Comparison of ENCODE assay signal across 17 cellular contexts in the genomic region with DNA sequence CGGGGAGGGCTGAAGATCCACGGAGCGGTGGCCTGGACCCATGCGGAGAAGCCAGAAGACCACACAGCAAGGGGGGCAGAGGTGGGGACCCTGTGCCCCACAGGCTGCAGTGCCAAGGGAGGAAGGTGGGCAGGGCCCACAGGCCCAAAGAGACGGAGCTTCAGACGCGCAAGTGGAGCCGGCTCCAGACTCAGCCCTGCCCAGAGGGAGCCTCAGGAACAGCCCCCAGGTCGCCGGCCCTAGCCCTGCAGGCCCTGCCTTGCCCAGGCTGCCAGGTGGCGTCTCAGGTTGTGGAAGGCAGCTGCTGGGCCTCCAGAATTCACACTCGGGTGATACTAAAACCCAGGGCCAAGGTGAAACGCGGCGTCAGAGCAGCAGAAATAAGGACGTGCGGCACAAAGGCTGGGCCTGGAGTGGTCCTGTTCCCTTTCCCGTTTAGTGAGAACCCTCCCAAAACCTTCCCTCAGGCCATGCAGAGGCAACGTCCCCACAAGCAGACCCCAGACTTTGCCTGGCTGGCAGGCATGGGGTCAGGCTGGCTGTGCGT. TPM values are rescaled to one million over a fixed set of nuclear protein-coding genes. Genes with fewer than 3 reads are reported as not detected.
DNase-seq lines count a peak whose midpoint lies in the region; ATAC-seq, FAIRE-seq and TF ChIP-seq lines count a peak whose summit lies in the region.
"Had no signal": no experiment of that assay in that cellular context is flagged by ENCODE, and none has a peak within 500 bp of the region (broad histone marks: within the 10 kb centered on the region; RNA-seq: fewer than 3 reads in every experiment).

No MANE protein-coding gene starts in this region.

- WGBS in suprapubic skin: 84% methylated on average over 18 of the region's 20 CpGs

- no peaks in the 10 kb centered on the region for H3K9me3 Mint-ChIP-seq in activated naive CD4-positive, alpha-beta T cell treated with anti-CD3 and anti-CD28 coated beads for 36 hours
- H3K9me3 Mint-ChIP-seq in activated CD8-positive, alpha-beta T cell treated with anti-CD3 and anti-CD28 coated beads for 36 hours: peaks cover 3% of the 10 kb centered on the region

- TF ChIP-seq CTCF in activated CD8-positive, alpha-beta T cell treated with anti-CD3 and anti-CD28 coated beads for 36 hours (IDR thresholded peaks at IDR 0.05): no peak
- no peak for TF ChIP-seq CTCF in suprapubic skin (IDR thresholded peaks at IDR 0.05)

- H3K4me3 Mint-ChIP-seq in activated naive CD4-positive, alpha-beta T cell treated with anti-CD3 and anti-CD28 coated beads for 36 hours: no peak overlapping the region
- no peak overlapping the region for H3K4me3 Mint-ChIP-seq in activated CD8-positive, alpha-beta T cell treated with anti-CD3 and anti-CD28 coated beads for 36 hours

- TF ChIP-seq POLR2A in suprapubic skin (IDR thresholded peaks at IDR 0.05): no peak

- no peak for FAIRE-seq in HTR-8/SVneo (lab: Jason Lieb, UNC)
- FAIRE-seq: GM12878 had no signal

- peaks cover 19% of the 10 kb centered on the region for H3K36me3 Mint-ChIP-seq in activated naive CD4-positive, alpha-beta T cell treated with anti-CD3 and anti-CD28 coated beads for 36 hours (ENCODE audit: low read depth)
- H3K36me3 Mint-ChIP-seq in activated CD8-positive, alpha-beta T cell treated with anti-CD3 and anti-CD28 coated beads for 36 hours (ENCODE audit: low read depth): peaks cover 50% of the 10 kb centered on the region

- peaks cover 27% of the 10 kb centered on the region for H3K4me1 Mint-ChIP-seq in activated naive CD4-positive, alpha-beta T cell treated with anti-CD3 and anti-CD28 coated beads for 36 hours (ENCODE audit: low read depth)
- peaks cover 34% of the 10 kb centered on the region for H3K4me1 Mint-ChIP-seq in activated CD8-positive, alpha-beta T cell treated with anti-CD3 and anti-CD28 coated beads for 36 hours (ENCODE audit: low read depth)

- H3K27me3 Mint-ChIP-seq in activated naive CD4-positive, alpha-beta T cell treated with anti-CD3 and anti-CD28 coated beads for 36 hours (ENCODE audit: low read depth): no peaks in the 10 kb centered on the region
- H3K27me3 Mint-ChIP-seq in activated CD8-positive, alpha-beta T cell treated with anti-CD3 and anti-CD28 coated beads for 36 hours: no peaks in the 10 kb centered on the region

- TF ChIP-seq EP300 in suprapubic skin (IDR thresholded peaks at IDR 0.05): no peak

- CTCF ChIA-PET in activated naive CD4-positive, alpha-beta T cell treated with anti-CD3 and anti-CD28 coated beads for 36 hours (lab: Charles Lee): no interaction called here
- CTCF ChIA-PET in activated CD8-positive, alpha-beta T cell treated with anti-CD3 and anti-CD28 coated beads for 36 hours (lab: Charles Lee): interaction anchor here (1.3 kb wide), 1 partner anchor 70 kb away, joined by 3 read pairs; no protein-coding TSS in a partner anchor

- no peaks in the 10 kb centered on the region for H3K9me3 ChIP-seq in suprapubic skin
- H3K9me3 ChIP-seq: upper lobe of left lung had no signal

- no peak overlapping the region for H3K27ac ChIP-seq in suprapubic skin
- H3K27ac ChIP-seq: epithelial cell of prostate, SK-N-MC, upper lobe of left lung had no signal

- ATAC-seq in activated CD8-positive, alpha-beta T cell treated with anti-CD3 and anti-CD28 coated beads for 36 hours: peak; percentile 1
- ATAC-seq in activated CD4-positive, CD25-positive, alpha-beta regulatory T cell treated with anti-CD3 and anti-CD28 coated beads, Interleukin-2, amount 50 U/mL, for 24 hours: no peak
- ATAC-seq in HG03565 (IDR thresholded peaks at IDR 0.05; ENCODE audit: unreplicated experiment): no peak
- ATAC-seq: GM12878 had no signal

- no peaks in the 10 kb centered on the region for H3K27me3 ChIP-seq in suprapubic skin
- H3K27me3 ChIP-seq: upper lobe of left lung had no signal

- no peak for DNase-seq in activated naive CD4-positive, alpha-beta T cell treated with anti-CD3 and anti-CD28 coated beads for 36 hours
- DNase-seq in activated naive CD4-positive, alpha-beta T cell (lab: John Stamatoyannopoulos, UW): no peak
- DNase-seq in activated CD8-positive, alpha-beta T cell treated with anti-CD3 and anti-CD28 coated beads for 36 hours: no peak
- DNase-seq in islet precursor cell (peak; percentile 45), suprapubic skin (ENCODE audit: low spot score in 2 of 2) (peak; percentile 56 to 72), HTR-8/SVneo (ENCODE audit: insufficient read length, low spot score) (no peak)
- DNase-seq: NCI-H1930; NCI-H524 treated with DMSO at 0.1 percent for 48 hours; occipital lobe; stimulated activated CD4-positive, alpha-beta T cell treated with anti-CD3 and anti-CD28 coated beads, Interleukin-4, amount 100 ng/mL, for 1 hour had no signal

- intact Hi-C loops in activated naive CD4-positive, alpha-beta T cell treated with anti-CD3 and anti-CD28 coated beads for 36 hours (cut with micrococcal nuclease): no loop called here
- intact Hi-C loops in activated CD8-positive, alpha-beta T cell treated with anti-CD3 and anti-CD28 coated beads for 36 hours (cut with micrococcal nuclease): no loop called here

- peaks cover 62% of the 10 kb centered on the region for H3K36me3 ChIP-seq in suprapubic skin

- H3K4me1 ChIP-seq in suprapubic skin: peaks cover 18% of the 10 kb centered on the region
- H3K4me1 ChIP-seq: upper lobe of left lung had no signal

- H3K4me3 ChIP-seq in suprapubic skin: no peak overlapping the region
- H3K4me3 ChIP-seq: GM12878, SK-N-MC, upper lobe of left lung had no signal

- H3K27ac Mint-ChIP-seq in activated naive CD4-positive, alpha-beta T cell treated with anti-CD3 and anti-CD28 coated beads for 36 hours: peak overlapping the region; percentile 63
- H3K27ac Mint-ChIP-seq in activated CD8-positive, alpha-beta T cell treated with anti-CD3 and anti-CD28 coated beads for 36 hours: peak overlapping the region; percentile 88

- POLR2A ChIA-PET in activated CD8-positive, alpha-beta T cell treated with anti-CD3 and anti-CD28 coated beads for 36 hours (lab: Charles Lee): no interaction called here

RNA-seq across cellular contexts. Expression of gene SLC66A2, which starts 36.8 kb away (rescaled TPM):
- total RNA-seq in activated naive CD4-positive, alpha-beta T cell treated with anti-CD3 and anti-CD28 coated beads for 36 hours: 10 to 100 TPM; 26.0 to 26.8 TPM
- total RNA-seq in activated CD8-positive, alpha-beta T cell treated with anti-CD3 and anti-CD28 coated beads for 36 hours: 10 to 100 TPM; 28.2 to 29.7 TPM
- total RNA-seq in suprapubic skin: 10 to 100 TPM; 53.4 to 84.7 (median 79.3) TPM

RNA-seq across cellular contexts. Expression of gene HSBP1L1, which starts 49.8 kb away (rescaled TPM):
- 10 to 100 TPM; 14.2 to 14.8 TPM for total RNA-seq in activated naive CD4-positive, alpha-beta T cell treated with anti-CD3 and anti-CD28 coated beads for 36 hours
- total RNA-seq in activated CD8-positive, alpha-beta T cell treated with anti-CD3 and anti-CD28 coated beads for 36 hours: 1 to 10 TPM; 5.1 TPM
- total RNA-seq in suprapubic skin: 10 to 100 TPM; 25.0 to 45.7 (median 41.5) TPM
- total RNA-seq: OCI-LY7 had no signal

Comparison
In these comparisons a context has a peak if more than half of its experiments do, and no peak if none do; other contexts are left out.
1. DNase-seq: peak in islet precursor cell (single experiment) and suprapubic skin (2 of 2); none in activated naive CD4-positive, alpha-beta T cell treated with anti-CD3 and anti-CD28 coated beads for 36 hours (single experiment), activated naive CD4-positive, alpha-beta T cell (0 of 4), activated CD8-positive, alpha-beta T cell treated with anti-CD3 and anti-CD28 coated beads for 36 hours (single experiment) and HTR-8/SVneo (single experiment).